Comparison of ENCODE assay signal across 13 cellular contexts in the genomic region with DNA sequence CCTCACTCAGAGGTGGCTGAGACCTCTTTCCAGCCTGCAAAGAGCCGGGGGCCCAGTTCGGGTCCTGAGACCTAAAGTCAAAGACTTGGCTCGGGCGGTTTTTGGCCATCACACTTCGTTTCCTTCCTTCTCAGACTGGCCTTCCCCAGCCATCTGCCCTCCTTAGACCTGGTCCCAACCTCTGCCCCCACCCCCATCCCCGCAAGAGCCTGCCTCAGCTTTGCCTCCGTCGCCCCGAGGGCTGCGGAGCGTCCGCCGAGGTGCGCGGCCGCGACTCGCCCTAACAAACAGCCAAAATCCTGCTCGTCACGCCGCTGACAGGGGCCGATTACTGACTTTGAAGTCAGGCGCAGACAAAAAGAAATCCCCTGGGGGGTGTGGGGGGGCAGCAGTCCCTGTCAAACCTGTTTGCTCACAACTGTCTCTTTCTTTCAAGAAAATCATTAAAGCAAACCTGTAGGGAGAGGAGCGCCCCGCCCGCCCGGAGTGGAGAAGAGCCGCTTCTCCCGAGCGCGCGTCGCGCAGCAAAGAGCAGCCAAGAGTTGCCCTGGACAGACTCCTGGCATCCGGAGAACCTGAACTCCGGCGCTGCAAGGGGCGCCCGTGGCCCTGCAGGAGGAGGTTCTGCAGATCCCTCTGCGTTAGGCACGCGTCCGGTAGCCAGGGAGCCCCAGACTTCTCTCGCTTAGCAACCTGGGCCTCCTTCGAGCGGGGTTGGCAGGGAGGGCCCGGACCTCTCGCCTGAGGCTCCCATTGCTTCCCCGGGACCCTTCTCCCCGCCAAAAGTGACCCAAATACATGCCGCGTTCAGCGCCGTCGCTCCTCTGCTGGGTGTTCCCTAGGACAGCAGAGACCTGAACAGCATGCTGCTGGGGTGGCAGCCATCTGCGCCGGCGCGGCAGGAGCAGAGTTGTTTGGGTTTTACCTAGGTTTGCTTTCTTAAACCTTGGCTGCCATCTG. TPM values are rescaled to one million over a fixed set of nuclear protein-coding genes. Genes with fewer than 3 reads are reported as not detected.
DNase-seq lines count a peak whose midpoint lies in the region; ATAC-seq and TF ChIP-seq lines count a peak whose summit lies in the region.
"Had no signal": no experiment of that assay in that cellular context is flagged by ENCODE, and none has a peak within 500 bp of the region (broad histone marks: within the 10 kb centered on the region; RNA-seq: fewer than 3 reads in every experiment).

No MANE protein-coding gene starts in this region.

- peaks cover 96% of the 10 kb centered on the region for H3K27me3 Mint-ChIP-seq in osteocyte (ENCODE audit: unreplicated experiment)

- peaks cover 2% of the 10 kb centered on the region for H3K36me3 Mint-ChIP-seq in osteocyte (ENCODE audit: unreplicated experiment)

- CTCF ChIA-PET in BJ (lab: Yijun Ruan, JAX) = no interaction called here

- peaks cover 53% of the 10 kb centered on the region for H3K4me1 Mint-ChIP-seq in osteocyte (ENCODE audit: unreplicated experiment)

- POLR2A ChIA-PET in BJ (lab: Charles Lee) = no interaction called here

- TF ChIP-seq CTCF in BJ (IDR thresholded peaks at IDR 0.05; ENCODE audit: insufficient read depth, low read depth, low read length) (no peak), fibroblast of the aortic adventitia (IDR thresholded peaks at IDR 0.05; ENCODE audit: insufficient read depth, low read length) (no peak), osteocyte (IDR thresholded peaks at IDR 0.05) (no peak)

- no peak for DNase-seq in BJ (ENCODE audit: low read depth)
- no peak for DNase-seq in MG63
- DNase-seq in fibroblast of the aortic adventitia (ENCODE audit: low read depth) = no peak
- no peak for DNase-seq in osteocyte (ENCODE audit: extremely low spot score, unreplicated experiment)
- DNase-seq in ureter (ENCODE audit: low spot score) = no peak
- no peak for DNase-seq in NCI-H526 treated with DMSO at 0.1 percent for 48 hours (lab: John Stamatoyannopoulos, UW)
- DNase-seq: EL, NCI-H1417 treated with DMSO at 0.1 percent for 48 hours had no signal

- H3K4me3 Mint-ChIP-seq in osteocyte (ENCODE audit: unreplicated experiment) = peak overlapping the region; percentile 69
- H3K4me3 Mint-ChIP-seq: natural killer cell treated with Interleukin-12 subunit alpha and Interleukin-12 subunit beta and Interleukin-15 and Interleukin-18, amount 100 ng/mL, for 72 hours; stimulated activated memory B cell treated with anti-CD40 and anti-IgM and Interleukin-4, amounts not matched to agents 10 μg/mL and 1 μg/mL and 100 μg/mL, for 72 hours had no signal

- no peaks in the 10 kb centered on the region for H3K9me3 Mint-ChIP-seq in osteocyte (ENCODE audit: unreplicated experiment)
- H3K9me3 Mint-ChIP-seq: natural killer cell treated with Interleukin-12 subunit alpha and Interleukin-12 subunit beta and Interleukin-15 and Interleukin-18, amount 100 ng/mL, for 72 hours; stimulated activated memory B cell treated with anti-CD40 and anti-IgM and Interleukin-4, amounts not matched to agents 10 μg/mL and 1 μg/mL and 100 μg/mL, for 72 hours had no signal

- H3K4me3 ChIP-seq in BJ (ENCODE audit: low read depth, low read length) (peak overlapping the region; percentile 28), MG63 (peak overlapping the region; percentile 22), fibroblast of the aortic adventitia (ENCODE audit: low read depth, low read length) (peak overlapping the region; percentile 48)
- H3K4me3 ChIP-seq: SK-N-MC had no signal

- H3K9me3 ChIP-seq in MG63 = no peaks in the 10 kb centered on the region

- peaks cover 69% of the 10 kb centered on the region for H3K27me3 ChIP-seq in BJ (ENCODE audit: control insufficient read depth, insufficient read depth, low read length)
- H3K27me3 ChIP-seq in MG63 = peaks cover 100% of the 10 kb centered on the region

- H3K36me3 ChIP-seq in BJ (ENCODE audit: control insufficient read depth, insufficient read depth, low read length) (no peaks in the 10 kb centered on the region), MG63 (no peaks in the 10 kb centered on the region)

- ATAC-seq in GM21717 (IDR thresholded peaks at IDR 0.05; ENCODE audit: unreplicated experiment) (no peak), HG03354 (IDR thresholded peaks at IDR 0.05; ENCODE audit: poor library complexity, severe bottlenecking, unreplicated experiment) (no peak)
- ATAC-seq: natural killer cell treated with Interleukin-12 subunit alpha and Interleukin-12 subunit beta and Interleukin-15 and Interleukin-18, amount 100 ng/mL, for 72 hours; stimulated activated memory B cell treated with anti-CD40 and anti-IgM and Interleukin-4, amounts not matched to agents 10 μg/mL and 1 μg/mL and 100 μg/mL, for 72 hours had no signal

- H3K27ac Mint-ChIP-seq in osteocyte (ENCODE audit: unreplicated experiment) = no peak overlapping the region
- H3K27ac Mint-ChIP-seq: natural killer cell treated with Interleukin-12 subunit alpha and Interleukin-12 subunit beta and Interleukin-15 and Interleukin-18, amount 100 ng/mL, for 72 hours; stimulated activated memory B cell treated with anti-CD40 and anti-IgM and Interleukin-4, amounts not matched to agents 10 μg/mL and 1 μg/mL and 100 μg/mL, for 72 hours had no signal

RNA-seq across cellular contexts. Expression of a gene that starts 4.5 kb away (rescaled TPM):
- polyA plus RNA-seq in BJ (2011; rRNA removed) = not detected in 2 replicates
- not detected in 2 replicates for polyA minus RNA-seq in BJ (2011; rRNA and poly(A)+ RNA removed)
- not detected in 2 replicates for total RNA-seq in MG63 (2014; rRNA removed; shearing (Covaris generic); ENCODE audit: low replicate concordance)
- total RNA-seq in fibroblast of the aortic adventitia (ENCODE audit: low replicate concordance) (not detected in 2 replicates), osteocyte (not detected in 2 replicates), ureter (not detected)
- total RNA-seq: natural killer cell treated with Interleukin-12 subunit alpha and Interleukin-12 subunit beta and Interleukin-15 and Interleukin-18, amount 100 ng/mL, for 72 hours had no signal
